Comparison of ENCODE assay signal across 7 cellular contexts in the genomic region with DNA sequence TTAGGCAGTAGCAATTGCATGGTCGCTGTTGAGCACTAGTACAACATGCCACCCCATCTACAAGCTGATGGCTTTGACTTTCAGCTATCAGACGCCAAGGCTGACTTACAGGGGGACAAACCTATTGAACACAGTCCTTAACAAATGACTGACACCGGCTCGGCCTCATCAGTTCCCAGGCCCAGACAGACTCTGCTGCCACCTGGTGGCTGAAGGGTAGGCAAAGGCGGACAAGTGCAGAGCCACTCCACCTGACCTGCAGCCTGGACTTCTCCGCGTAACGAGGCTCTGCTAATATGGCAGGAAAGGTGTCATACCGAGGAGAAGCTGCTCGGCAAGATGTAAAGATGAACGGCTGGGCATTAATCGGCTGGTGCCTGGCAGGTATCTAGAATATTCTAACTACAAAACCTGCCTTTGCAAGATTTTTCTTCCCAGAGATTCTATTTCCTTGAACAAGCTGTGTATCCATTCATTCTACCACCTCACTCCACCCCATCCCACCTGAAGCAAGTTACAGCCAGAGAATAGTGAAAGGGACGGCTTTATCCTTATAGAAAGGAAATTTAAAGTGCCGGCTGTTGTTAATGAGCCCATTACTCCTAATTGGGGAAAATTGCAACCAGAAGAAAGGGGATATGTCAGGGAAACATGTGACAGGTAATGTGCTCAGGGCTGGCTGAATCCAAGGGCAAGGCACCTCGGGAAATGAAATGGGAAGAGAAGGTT.
DNase-seq lines count a peak whose midpoint lies in the region; ATAC-seq and TF ChIP-seq lines count a peak whose summit lies in the region.

No MANE protein-coding gene starts in this region.

- H3K79me2 ChIP-seq in OCI-LY1 (ENCODE audit: insufficient read depth, low read length): no peaks in the 10 kb centered on the region

- H3K9me2 ChIP-seq in OCI-LY1 (ENCODE audit: low read depth, low read length): no peaks in the 10 kb centered on the region

- H3K9me3 ChIP-seq in OCI-LY1 (ENCODE audit: low read length): no peaks in the 10 kb centered on the region

- intact Hi-C loops in activated T-helper 2 cell treated with anti-CD3 and anti-CD28 coated beads, Interferon-gamma antibody, Interleukin-2, Interleukin-4, amounts not matched to agents 10 μg/mL and 5 μg/mL and 100 μg/mL, durations not matched to agents 14 hours and 24 hours and 36 hours (cut with micrococcal nuclease): no loop called here

- H3K9me3 Mint-ChIP-seq in activated T-helper 2 cell treated with anti-CD3 and anti-CD28 coated beads, Interferon-gamma antibody, Interleukin-2, Interleukin-4, amounts not matched to agents 10 μg/mL and 5 μg/mL and 100 μg/mL, durations not matched to agents 14 hours and 24 hours and 36 hours: no peaks in the 10 kb centered on the region
- H3K9me3 Mint-ChIP-seq in glutamatergic neuron (ENCODE audit: unreplicated experiment): no peaks in the 10 kb centered on the region

- DNase-seq in HK-2 (ENCODE audit: unreplicated experiment): peak; percentile 41
- peak; percentile 32 for DNase-seq in activated T-helper 2 cell treated with anti-CD3 and anti-CD28 coated beads, Interferon-gamma antibody, Interleukin-2, Interleukin-4, amounts not matched to agents 10 μg/mL and 5 μg/mL and 100 μg/mL, durations not matched to agents 14 hours and 24 hours and 36 hours (ENCODE audit: low spot score)
- DNase-seq in glutamatergic neuron: peak; percentile 94
- peak; percentile 22 for DNase-seq in pulmonary artery endothelial cell (ENCODE audit: low read depth, low spot score)

- H3K4me1 Mint-ChIP-seq in activated T-helper 2 cell treated with anti-CD3 and anti-CD28 coated beads, Interferon-gamma antibody, Interleukin-2, Interleukin-4, amounts not matched to agents 10 μg/mL and 5 μg/mL and 100 μg/mL, durations not matched to agents 14 hours and 24 hours and 36 hours (ENCODE audit: low read depth): no peaks in the 10 kb centered on the region
- no peaks in the 10 kb centered on the region for H3K4me1 Mint-ChIP-seq in glutamatergic neuron (ENCODE audit: low read depth, unreplicated experiment)

- H3K4me3 ChIP-seq in GM12875 (ENCODE audit: low read depth, low read length) (no peak overlapping the region), OCI-LY1 (ENCODE audit: low read depth, low read length, poor library complexity, severe bottlenecking) (no peak overlapping the region)

- no peaks in the 10 kb centered on the region for H3K27me3 ChIP-seq in OCI-LY1 (ENCODE audit: insufficient read depth, low read length)

- H3K27me3 Mint-ChIP-seq in activated T-helper 2 cell treated with anti-CD3 and anti-CD28 coated beads, Interferon-gamma antibody, Interleukin-2, Interleukin-4, amounts not matched to agents 10 μg/mL and 5 μg/mL and 100 μg/mL, durations not matched to agents 14 hours and 24 hours and 36 hours (ENCODE audit: low read depth): no peaks in the 10 kb centered on the region
- H3K27me3 Mint-ChIP-seq in glutamatergic neuron (ENCODE audit: unreplicated experiment): no peaks in the 10 kb centered on the region

- no peaks in the 10 kb centered on the region for H3F3A ChIP-seq in OCI-LY1 (ENCODE audit: insufficient read depth, low read length)

- no peaks in the 10 kb centered on the region for H4K20me1 ChIP-seq in OCI-LY1 (ENCODE audit: insufficient read depth, low read length)

- no peak overlapping the region for H2AFZ ChIP-seq in OCI-LY1 (ENCODE audit: low read length)

- TF ChIP-seq CTCF in GM12875 (IDR thresholded peaks at IDR 0.05; ENCODE audit: borderline replicate concordance, insufficient read depth, low read depth, low read length) (peak; percentile 83), OCI-LY1 (IDR thresholded peaks at IDR 0.05; ENCODE audit: low read length) (peak; percentile 84), glutamatergic neuron (IDR thresholded peaks at IDR 0.05; ENCODE audit: partially characterized antibody, unreplicated experiment) (peak; percentile 88)

- ATAC-seq in HG03457 (IDR thresholded peaks at IDR 0.05; ENCODE audit: unreplicated experiment): no peak

- H3K4me1 ChIP-seq in OCI-LY1 (ENCODE audit: insufficient read depth, low read length, severe bottlenecking): no peaks in the 10 kb centered on the region

- H3K36me3 ChIP-seq in OCI-LY1 (ENCODE audit: insufficient read depth, low read length): no peaks in the 10 kb centered on the region

- H3K4me2 ChIP-seq in OCI-LY1 (ENCODE audit: low read length): no peak overlapping the region

- H3K27ac ChIP-seq in OCI-LY1 (ENCODE audit: low read depth, low read length, poor library complexity, severe bottlenecking): no peak overlapping the region

- H3K36me3 Mint-ChIP-seq in activated T-helper 2 cell treated with anti-CD3 and anti-CD28 coated beads, Interferon-gamma antibody, Interleukin-2, Interleukin-4, amounts not matched to agents 10 μg/mL and 5 μg/mL and 100 μg/mL, durations not matched to agents 14 hours and 24 hours and 36 hours (ENCODE audit: low read depth): no peaks in the 10 kb centered on the region
- no peaks in the 10 kb centered on the region for H3K36me3 Mint-ChIP-seq in glutamatergic neuron (ENCODE audit: unreplicated experiment)

- no peak overlapping the region for H3K27ac Mint-ChIP-seq in activated T-helper 2 cell treated with anti-CD3 and anti-CD28 coated beads, Interferon-gamma antibody, Interleukin-2, Interleukin-4, amounts not matched to agents 10 μg/mL and 5 μg/mL and 100 μg/mL, durations not matched to agents 14 hours and 24 hours and 36 hours
- no peak overlapping the region for H3K27ac Mint-ChIP-seq in glutamatergic neuron (ENCODE audit: unreplicated experiment)

- no peak overlapping the region for H3K4me3 Mint-ChIP-seq in activated T-helper 2 cell treated with anti-CD3 and anti-CD28 coated beads, Interferon-gamma antibody, Interleukin-2, Interleukin-4, amounts not matched to agents 10 μg/mL and 5 μg/mL and 100 μg/mL, durations not matched to agents 14 hours and 24 hours and 36 hours (ENCODE audit: low read depth)
- no peak overlapping the region for H3K4me3 Mint-ChIP-seq in glutamatergic neuron (ENCODE audit: unreplicated experiment)

- H3K9ac ChIP-seq in OCI-LY1 (ENCODE audit: low read length): no peak overlapping the region

Comparison
In these comparisons a context has a peak if more than half of its experiments do, and no peak if none do; other contexts are left out.
1. DNase-seq: peak in every context shown above with its lines; median percentile 94 in glutamatergic neuron; 41 in HK-2; 32 in activated T-helper 2 cell treated with anti-CD3 and anti-CD28 coated beads, Interferon-gamma antibody, Interleukin-2, Interleukin-4, amounts not matched to agents 10 μg/mL and 5 μg/mL and 100 μg/mL, durations not matched to agents 14 hours and 24 hours and 36 hours; 22 in pulmonary artery endothelial cell.